Comparison of ENCODE assay signal across 13 cellular contexts in the genomic region with DNA sequence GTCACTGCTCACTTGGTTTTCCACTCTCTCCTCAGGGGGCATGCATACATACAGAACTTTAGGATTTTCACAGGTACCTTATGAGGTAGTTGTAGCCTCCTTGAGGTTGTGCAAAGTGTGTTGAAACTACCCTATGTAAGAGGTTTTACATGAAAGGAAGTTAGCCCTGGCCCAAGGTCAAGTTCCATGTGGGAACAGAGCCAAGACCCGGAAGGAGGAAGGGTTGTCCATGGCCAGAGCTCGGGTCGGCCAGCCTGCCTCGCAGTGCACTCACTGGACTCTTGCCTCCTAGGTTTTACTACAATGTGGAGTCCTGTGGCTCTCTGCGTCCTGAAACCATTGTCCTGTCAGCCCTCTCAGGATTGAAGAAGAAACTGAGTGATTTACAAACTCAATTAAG. TPM values are rescaled to one million over a fixed set of nuclear protein-coding genes. Genes with fewer than 3 reads are reported as not detected.
A peak's percentile ranks its signal among the peaks of the same experiment; 100 is the strongest.
DNase-seq lines count a peak whose midpoint lies in the region; ATAC-seq and TF ChIP-seq lines count a peak whose summit lies in the region.
"Had no signal": no experiment of that assay in that cellular context is flagged by ENCODE, and none has a peak within 500 bp of the region (broad histone marks: within the 10 kb centered on the region; RNA-seq: fewer than 3 reads in every experiment).

No MANE protein-coding gene starts in this region.

- TF ChIP-seq POLR2A in gastroesophageal sphincter (IDR thresholded peaks at IDR 0.05) (no peak), upper lobe of left lung (IDR thresholded peaks at IDR 0.05) (no peak)

- CTCF ChIA-PET in SK-N-SH (lab: Yijun Ruan, JAX) = interaction anchor here (0.7 to 21.0 kb wide), 5 partner anchors 8 to 52 kb away, joined by 3 to 354 read pairs (median 9); a partner anchor contains a TSS

- H3K4me2 ChIP-seq in SK-N-SH = no peak overlapping the region

- no peaks in the 10 kb centered on the region for H3K9me3 ChIP-seq in SK-N-SH
- no peaks in the 10 kb centered on the region for H3K9me3 ChIP-seq in gastroesophageal sphincter
- H3K9me3 ChIP-seq in lung (ENCODE audit: control insufficient read depth in 2 of 2, insufficient read depth in 1 of 2, low read length in 1 of 2) = no peaks in the 10 kb centered on the region
- no peaks in the 10 kb centered on the region for H3K9me3 ChIP-seq in upper lobe of left lung
- H3K9me3 ChIP-seq: Caco-2 had no signal

- TF ChIP-seq RAD21 in SK-N-SH (IDR thresholded peaks at IDR 0.05; ENCODE audit: low read length) = no peak

- TF ChIP-seq CTCF in SK-N-SH (IDR thresholded peaks at IDR 0.05) = no peak
- TF ChIP-seq CTCF in gastroesophageal sphincter (IDR thresholded peaks at IDR 0.05) = no peak
- TF ChIP-seq CTCF in lung (IDR thresholded peaks at IDR 0.05; ENCODE audit: control extremely low read depth, extremely low read depth) = no peak
- TF ChIP-seq CTCF in upper lobe of left lung (IDR thresholded peaks at IDR 0.05) = no peak

- no peak overlapping the region for H3K4me3 ChIP-seq in SK-N-SH (ENCODE audit: low read depth in 2 of 2, low read length in 1 of 2)
- H3K4me3 ChIP-seq in gastroesophageal sphincter = no peak overlapping the region
- H3K4me3 ChIP-seq in lung = no peak overlapping the region
- no peak overlapping the region for H3K4me3 ChIP-seq in upper lobe of left lung

- no peak for TF ChIP-seq EP300 in SK-N-SH (IDR thresholded peaks at IDR 0.05; ENCODE audit: borderline replicate concordance in 1 of 2, low read depth in 1 of 2, low read length in 1 of 2)
- TF ChIP-seq EP300 in gastroesophageal sphincter (IDR thresholded peaks at IDR 0.05) = no peak
- peak in 1 of 4 donors; percentile 62 for TF ChIP-seq EP300 in upper lobe of left lung (IDR thresholded peaks at IDR 0.05)

- no peak for ATAC-seq in SK-N-SH treated with all-trans-retinoic acid at 6 μM for 48 hours
- ATAC-seq in gastroesophageal sphincter = peak; percentile 62
- peak; percentile 21 for ATAC-seq in lung (ENCODE audit: insufficient read depth, low FRiP score)
- ATAC-seq in upper lobe of left lung (ENCODE audit: low FRiP score in 2 of 2) = peak; percentile 61 to 74
- no peak for ATAC-seq in HG03159 (IDR thresholded peaks at IDR 0.05; ENCODE audit: unreplicated experiment)
- no peak for ATAC-seq in GM21737 (IDR thresholded peaks at IDR 0.05; ENCODE audit: unreplicated experiment)
- ATAC-seq: naive thymus-derived CD8-positive, alpha-beta T cell had no signal

- H3K27me3 ChIP-seq in SK-N-SH (ENCODE audit: insufficient read depth) (no peaks in the 10 kb centered on the region), gastroesophageal sphincter (no peaks in the 10 kb centered on the region), lung (ENCODE audit: control insufficient read depth, insufficient read depth) (no peaks in the 10 kb centered on the region), upper lobe of left lung (no peaks in the 10 kb centered on the region)

- no peak overlapping the region for H3K9ac ChIP-seq in SK-N-SH

- H3F3A ChIP-seq in SK-N-SH (replicated peaks; ENCODE audit: insufficient read depth) = peaks cover 4% of the 10 kb centered on the region

- no peaks in the 10 kb centered on the region for H3K9me2 ChIP-seq in SK-N-SH

- 0 out of 2 replicates have a peak, but pooled peaks cover 3% of the 10 kb centered on the region for H4K20me1 ChIP-seq in SK-N-SH (ENCODE audit: insufficient read depth)

- POLR2A ChIA-PET in SK-N-SH (lab: Yijun Ruan, JAX) = interaction anchor here (1.0 to 5.1 kb wide), 5 partner anchors 8 to 49 kb away, joined by 4 to 52 read pairs (median 12); a partner anchor contains a TSS

- DNase-seq in SK-N-SH (peak; percentile 45), lung (ENCODE audit: low spot score) (peak; percentile 89), upper lobe of left lung (peak; percentile 43 to 89), cortex of kidney (lab: John Stamatoyannopoulos, UW) (no peak)
- DNase-seq: 8988T; activated naive CD4-positive, alpha-beta T cell treated with anti-CD3 and anti-CD28 coated beads, Interleukin-2, amount 10 ng/mL, durations not matched to agents 7 days and 5 days; Caco-2; naive thymus-derived CD8-positive, alpha-beta T cell; NCI-H2171 had no signal

- 51% methylated on average over 5 of the region's 5 CpGs for WGBS in SK-N-SH (ENCODE audit: low lambda C conversion rate)
- 10 to 27% methylated on average over 4 to 5 of the region's 5 CpGs for WGBS in gastroesophageal sphincter (ENCODE audit: low coverage in 1 of 2), 2 donors
- WGBS in lung, 2 donors = 20 to 21% methylated on average over 5 of the region's 5 CpGs
- WGBS in upper lobe of left lung, 2 donors = 17 to 22% methylated on average over 5 of the region's 5 CpGs

- H3K36me3 ChIP-seq in SK-N-SH (replicated peaks in 1 of 2; ENCODE audit: control insufficient read depth in 1 of 2, insufficient read depth in 2 of 2, low read length in 1 of 2) = peaks cover 50 to 82% of the 10 kb centered on the region in 2 experiments
- peaks cover 0 to 97% of the 10 kb centered on the region in 2 donors for H3K36me3 ChIP-seq in gastroesophageal sphincter
- H3K36me3 ChIP-seq in lung (ENCODE audit: control insufficient read depth in 2 of 2, insufficient read depth in 2 of 2, low read length in 2 of 2) = peaks cover 29 to 56% of the 10 kb centered on the region in 2 donors
- peaks cover 31 to 95% (median 76%) of the 10 kb centered on the region in 4 donors for H3K36me3 ChIP-seq in upper lobe of left lung

- H3K4me1 ChIP-seq in SK-N-SH (ENCODE audit: control insufficient read depth in 1 of 2, insufficient read depth in 2 of 2, low read depth in 1 of 2, low read length in 1 of 2) = peaks cover 0 to 60% of the 10 kb centered on the region in 2 experiments; a peak in 2 of 4 replicates
- peaks cover 0 to 22% (median 6%) of the 10 kb centered on the region in 3 donors for H3K4me1 ChIP-seq in gastroesophageal sphincter
- peaks cover 0 to 12% of the 10 kb centered on the region in 2 donors for H3K4me1 ChIP-seq in lung (ENCODE audit: control insufficient read depth in 2 of 2, insufficient read depth in 2 of 2, low read length in 2 of 2)
- H3K4me1 ChIP-seq in upper lobe of left lung = peaks cover 18 to 57% (median 35%) of the 10 kb centered on the region in 4 donors

- no peak overlapping the region for H2AFZ ChIP-seq in SK-N-SH (ENCODE audit: low read depth)

- peaks cover 3% of the 10 kb centered on the region; the same call in 1 of the 2 replicates for H3K79me2 ChIP-seq in SK-N-SH (ENCODE audit: insufficient read depth)

- H3K27ac ChIP-seq in SK-N-SH (ENCODE audit: low read depth in 2 of 2, low read length in 1 of 2) = peak overlapping the region in 1 of 2 experiments; percentile 95; a peak in 2 of 4 replicates
- H3K27ac ChIP-seq in gastroesophageal sphincter = peak overlapping the region in 3 of 4 donors; percentile 1 to 27 (median 23)
- peak overlapping the region in 1 of 2 donors; percentile 55 for H3K27ac ChIP-seq in lung (ENCODE audit: low read depth in 1 of 2, low read length in 1 of 2)
- H3K27ac ChIP-seq in upper lobe of left lung = peak overlapping the region in 3 of 4 donors; percentile 14 to 59 (median 31)

TF ChIP-seq in SK-N-SH, 30 proteins besides CTCF, POLR2A, EP300 and RAD21 (continues in another document):
- no peak for TF ChIP-seq TEAD4 (IDR thresholded peaks at IDR 0.05; ENCODE audit: borderline replicate concordance, insufficient read depth)
- no peak for TF ChIP-seq FOXJ3 (CRISPR knock-in tag; IDR thresholded peaks at IDR 0.05)
- no peak for TF ChIP-seq RFX5 (IDR thresholded peaks at IDR 0.05; ENCODE audit: low read length)

TF ChIP-seq in SK-N-SH treated with all-trans-retinoic acid at 6 μM for 48 hours, 23 proteins besides CTCF, POLR2A, EP300 and RAD21 (continues in another document):
- TF ChIP-seq ZNF565 (CRISPR knock-in tag; conservative IDR thresholded peaks at IDR 0.05; ENCODE audit: low read depth) (no peak), ESRRG (CRISPR knock-in tag; IDR thresholded peaks at IDR 0.05) (no peak), OSR1 (CRISPR knock-in tag; IDR thresholded peaks at IDR 0.05) (no peak), ZNF8 (CRISPR knock-in tag; IDR thresholded peaks at IDR 0.05) (no peak)
- TF ChIP-seq, protein P1, sequence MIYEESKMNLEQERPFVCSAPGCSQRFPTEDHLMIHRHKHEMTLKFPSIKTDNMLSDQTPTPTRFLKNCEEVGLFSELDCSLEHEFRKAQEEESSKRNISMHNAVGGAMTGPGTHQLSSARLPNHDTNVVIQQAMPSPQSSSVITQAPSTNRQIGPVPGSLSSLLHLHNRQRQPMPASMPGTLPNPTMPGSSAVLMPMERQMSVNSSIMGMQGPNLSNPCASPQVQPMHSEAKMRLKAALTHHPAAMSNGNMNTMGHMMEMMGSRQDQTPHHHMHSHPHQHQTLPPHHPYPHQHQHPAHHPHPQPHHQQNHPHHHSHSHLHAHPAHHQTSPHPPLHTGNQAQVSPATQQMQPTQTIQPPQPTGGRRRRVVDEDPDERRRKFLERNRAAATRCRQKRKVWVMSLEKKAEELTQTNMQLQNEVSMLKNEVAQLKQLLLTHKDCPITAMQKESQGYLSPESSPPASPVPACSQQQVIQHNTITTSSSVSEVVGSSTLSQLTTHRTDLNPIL (CRISPR knock-in tag; IDR thresholded peaks at IDR 0.05; ENCODE audit: low read depth) = no peak

RNA-seq across cellular contexts. Expression of a gene that starts 8.2 kb away (rescaled TPM):
- polyA plus RNA-seq in SK-N-SH (2012; rRNA removed) = 160 and 178 TPM in 2 replicates
- 117 and 162 TPM in 2 replicates for polyA plus RNA-seq in SK-N-SH (2012; cell fraction: cytosol; rRNA removed)
- polyA plus RNA-seq in SK-N-SH (2012; cell fraction: nucleus; rRNA removed) = 98.6 and 138 TPM in 2 replicates
- total RNA-seq in gastroesophageal sphincter = 100 to 1,000 TPM in 2 of 4 donors, 10 to 100 TPM in 2; 80.0 to 141 (median 100.0) TPM
- 100 to 1,000 TPM in 1 of 2 donors, 10 to 100 TPM in 1; 89.5 to 124 TPM for total RNA-seq in lung
- 10 to 100 TPM; 65.8 to 75.4 TPM for polyA plus RNA-seq in lung
- total RNA-seq in upper lobe of left lung = 100 to 1,000 TPM in 4 of 6 donors, 10 to 100 TPM in 2; 70.6 to 210 (median 112) TPM

RNA-seq across cellular contexts. Expression of a gene that starts 15.6 kb away (rescaled TPM):
- 28.4 and 36.9 TPM in 2 replicates for polyA plus RNA-seq in SK-N-SH (2012; rRNA removed)
- 15.8 and 25.8 TPM in 2 replicates for polyA plus RNA-seq in SK-N-SH (2012; cell fraction: cytosol; rRNA removed)
- 45.1 and 47.5 TPM in 2 replicates for polyA plus RNA-seq in SK-N-SH (2012; cell fraction: nucleus; rRNA removed)
- total RNA-seq in gastroesophageal sphincter = 10 to 100 TPM; 16.6 to 36.6 (median 26.6) TPM
- total RNA-seq in lung = 10 to 100 TPM; 45.9 to 58.2 TPM
- polyA plus RNA-seq in lung = 10 to 100 TPM; 19.7 to 56.3 TPM
- 10 to 100 TPM; 36.7 to 87.3 (median 54.1) TPM for total RNA-seq in upper lobe of left lung

RNA-seq across cellular contexts. Expression of a gene that starts 23.4 kb away (rescaled TPM):
- polyA plus RNA-seq in SK-N-SH (2012; rRNA removed) (81.2 and 104 TPM in 2 replicates), lung (10 to 100 TPM; 42.5 to 59.5 TPM)
- polyA plus RNA-seq in SK-N-SH (2012; cell fraction: cytosol; rRNA removed) = 67.5 and 76.5 TPM in 2 replicates
- polyA plus RNA-seq in SK-N-SH (2012; cell fraction: nucleus; rRNA removed) = 127 and 149 TPM in 2 replicates
- total RNA-seq in gastroesophageal sphincter (100 to 1,000 TPM in 1 of 4 donors, 10 to 100 TPM in 3; 45.0 to 122 (median 84.9) TPM), lung (10 to 100 TPM; 42.2 to 51.1 TPM), upper lobe of left lung (10 to 100 TPM; 33.1 to 47.1 (median 39.4) TPM)

RNA-seq across cellular contexts. Expression of a gene that starts 23.5 kb away (rescaled TPM):
- polyA plus RNA-seq in SK-N-SH (2012; rRNA removed) (43.6 and 63.3 TPM in 2 replicates), lung (10 to 100 TPM; 24.0 to 34.2 TPM)
- 45.7 and 48.3 TPM in 2 replicates for polyA plus RNA-seq in SK-N-SH (2012; cell fraction: cytosol; rRNA removed)
- polyA plus RNA-seq in SK-N-SH (2012; cell fraction: nucleus; rRNA removed) = 49.1 and 64.3 TPM in 2 replicates
- total RNA-seq in gastroesophageal sphincter (10 to 100 TPM; 19.1 to 32.4 (median 25.8) TPM), lung (10 to 100 TPM; 41.2 to 69.6 TPM), upper lobe of left lung (10 to 100 TPM; 21.0 to 44.5 (median 36.5) TPM)

Comparison
In these comparisons a context has a peak if more than half of its experiments do, and no peak if none do; other contexts are left out.
1. ATAC-seq: peak in gastroesophageal sphincter (single experiment), lung (single experiment) and upper lobe of left lung (2 of 2); none in SK-N-SH treated with all-trans-retinoic acid at 6 μM for 48 hours (single experiment), HG03159 (single experiment) and GM21737 (single experiment).